In genomic region chr5:56812110-56812509, GRCh38 we compare ENCODE assay signal across 1 cellular context.
TF ChIP-seq lines count a peak whose summit lies in the region.

No MANE protein-coding gene starts in this region.

TF ChIP-seq in SK-N-SH treated with all-trans-retinoic acid at 6 μM for 48 hours, 23 proteins besides CTCF, POLR2A, EP300 and RAD21 (continued from another document):
- TF ChIP-seq ESRRG (CRISPR knock-in tag; IDR thresholded peaks at IDR 0.05) (no peak), OSR1 (CRISPR knock-in tag; IDR thresholded peaks at IDR 0.05) (no peak), ZNF565 (CRISPR knock-in tag; conservative IDR thresholded peaks at IDR 0.05; ENCODE audit: low read depth) (no peak), ARNTL (CRISPR knock-in tag; IDR thresholded peaks at IDR 0.05; ENCODE audit: borderline replicate concordance, low read depth) (no peak), CSRNP3 (CRISPR knock-in tag; IDR thresholded peaks at IDR 0.05) (no peak), TOX (CRISPR knock-in tag; IDR thresholded peaks at IDR 0.05; ENCODE audit: borderline replicate concordance) (no peak), PATZ1 (CRISPR knock-in tag; IDR thresholded peaks at IDR 0.05; ENCODE audit: borderline replicate concordance) (no peak), ZC3H10 (CRISPR knock-in tag; IDR thresholded peaks at IDR 0.05) (no peak), ISL1 (CRISPR knock-in tag; IDR thresholded peaks at IDR 0.05) (peak; percentile 40; the same call in 1 of the 2 replicates), TCF4 (CRISPR knock-in tag; IDR thresholded peaks at IDR 0.05; ENCODE audit: borderline replicate concordance) (no peak), TSHZ2 (CRISPR knock-in tag; IDR thresholded peaks at IDR 0.05) (no peak), PPARA (CRISPR knock-in tag; IDR thresholded peaks at IDR 0.05; ENCODE audit: borderline replicate concordance) (no peak), ZFP30 (CRISPR knock-in tag; IDR thresholded peaks at IDR 0.05) (no peak), BACH2 (CRISPR knock-in tag; IDR thresholded peaks at IDR 0.05; ENCODE audit: borderline replicate concordance) (peak; percentile 84; the same call in 1 of the 2 replicates), ZNF70 (CRISPR knock-in tag; IDR thresholded peaks at IDR 0.05) (no peak), CSDC2 (CRISPR knock-in tag; IDR thresholded peaks at IDR 0.05) (no peak), RARB (CRISPR knock-in tag; IDR thresholded peaks at IDR 0.05) (no peak), SNAI2 (CRISPR knock-in tag; IDR thresholded peaks at IDR 0.05) (0 out of 2 replicates have a peak, but pooled peaks have one; percentile 21), ZNF8 (CRISPR knock-in tag; IDR thresholded peaks at IDR 0.05) (no peak)
- TF ChIP-seq, protein P1, sequence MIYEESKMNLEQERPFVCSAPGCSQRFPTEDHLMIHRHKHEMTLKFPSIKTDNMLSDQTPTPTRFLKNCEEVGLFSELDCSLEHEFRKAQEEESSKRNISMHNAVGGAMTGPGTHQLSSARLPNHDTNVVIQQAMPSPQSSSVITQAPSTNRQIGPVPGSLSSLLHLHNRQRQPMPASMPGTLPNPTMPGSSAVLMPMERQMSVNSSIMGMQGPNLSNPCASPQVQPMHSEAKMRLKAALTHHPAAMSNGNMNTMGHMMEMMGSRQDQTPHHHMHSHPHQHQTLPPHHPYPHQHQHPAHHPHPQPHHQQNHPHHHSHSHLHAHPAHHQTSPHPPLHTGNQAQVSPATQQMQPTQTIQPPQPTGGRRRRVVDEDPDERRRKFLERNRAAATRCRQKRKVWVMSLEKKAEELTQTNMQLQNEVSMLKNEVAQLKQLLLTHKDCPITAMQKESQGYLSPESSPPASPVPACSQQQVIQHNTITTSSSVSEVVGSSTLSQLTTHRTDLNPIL (CRISPR knock-in tag; IDR thresholded peaks at IDR 0.05; ENCODE audit: low read depth), result no peak
- TF ChIP-seq, protein P2, sequence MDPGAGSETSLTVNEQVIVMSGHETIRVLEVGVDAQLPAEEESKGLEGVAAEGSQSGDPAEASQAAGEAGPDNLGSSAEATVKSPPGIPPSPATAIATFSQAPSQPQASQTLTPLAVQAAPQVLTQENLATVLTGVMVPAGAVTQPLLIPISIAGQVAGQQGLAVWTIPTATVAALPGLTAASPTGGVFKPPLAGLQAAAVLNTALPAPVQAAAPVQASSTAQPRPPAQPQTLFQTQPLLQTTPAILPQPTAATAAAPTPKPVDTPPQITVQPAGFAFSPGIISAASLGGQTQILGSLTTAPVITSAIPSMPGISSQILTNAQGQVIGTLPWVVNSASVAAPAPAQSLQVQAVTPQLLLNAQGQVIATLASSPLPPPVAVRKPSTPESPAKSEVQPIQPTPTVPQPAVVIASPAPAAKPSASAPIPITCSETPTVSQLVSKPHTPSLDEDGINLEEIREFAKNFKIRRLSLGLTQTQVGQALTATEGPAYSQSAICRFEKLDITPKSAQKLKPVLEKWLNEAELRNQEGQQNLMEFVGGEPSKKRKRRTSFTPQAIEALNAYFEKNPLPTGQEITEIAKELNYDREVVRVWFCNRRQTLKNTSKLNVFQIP (CRISPR knock-in tag; IDR thresholded peaks at IDR 0.05; ENCODE audit: borderline replicate concordance, low read depth), result no peak
